In the genomic region with DNA sequence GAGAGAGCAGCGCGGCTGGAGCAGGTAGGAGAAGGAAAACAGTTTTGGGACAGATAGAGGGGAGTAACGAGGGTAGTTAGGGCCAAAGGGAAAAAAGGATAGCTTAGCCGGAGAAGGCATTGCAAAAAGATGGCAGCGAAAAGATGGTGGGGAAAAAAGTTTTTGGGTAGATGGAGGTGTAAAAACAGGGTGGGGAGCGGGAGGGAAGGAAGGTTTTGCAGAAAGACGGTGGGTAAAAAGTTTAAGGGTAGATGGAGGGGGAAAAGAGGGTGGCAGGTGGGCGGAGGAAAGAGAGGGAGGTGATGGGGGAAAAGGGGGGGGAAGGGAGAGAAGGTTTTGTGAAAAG, we compare ENCODE assay signal across 7 cellular contexts.
A peak's percentile ranks its signal among the peaks of the same experiment; 100 is the strongest.
DNase-seq lines count a peak whose midpoint lies in the region; FAIRE-seq and TF ChIP-seq lines count a peak whose summit lies in the region.
"Not testable (repeated sequence)": the region's sequence is repeated elsewhere in the genome, so short reads cannot be mapped to it uniquely, and the experiment has no call there.

No MANE protein-coding gene starts in this region.

- not testable (repeated sequence) for H3F3A ChIP-seq in neural cell (ENCODE audit: insufficient read depth, low read length, poor library complexity, severe bottlenecking)

- peak overlapping the region; percentile 73; the same call in 1 of the 2 replicates for H4K8ac ChIP-seq in H1 (ENCODE audit: extremely low read depth, insufficient read depth, low read length)
- H4K8ac ChIP-seq in trophoblast cell (ENCODE audit: low read depth, low read length), result not testable (repeated sequence)

- not testable (repeated sequence) for H2AFZ ChIP-seq in H1 (ENCODE audit: low read length); neural cell (ENCODE audit: low read depth, low read length); trophoblast cell (ENCODE audit: insufficient read depth, low read length, poor library complexity)

- H3K4me3 ChIP-seq in H7 (ENCODE audit: insufficient read depth, low read depth, low read length) (peak overlapping the region; percentile 52), MG63 (peak overlapping the region; percentile 44), H1 (ENCODE audit: extremely low read depth in 1 of 4, insufficient read depth in 2 of 4, low read depth in 3 of 4, low read length in 4 of 4) (peak overlapping the region; percentile 77 to 89 (median 80)), iPS DF 6.9 (ENCODE audit: low read length) (peak overlapping the region; percentile 99; the same call in 1 of the 2 replicates), iPS-20b (ENCODE audit: low read length) (peak overlapping the region; percentile 65), neural cell (ENCODE audit: low read length) (peak overlapping the region; percentile 65), trophoblast cell (ENCODE audit: low read depth, low read length) (peak overlapping the region; percentile 68)

- H3K27ac ChIP-seq in H1 (ENCODE audit: low read depth, low read length) (peak overlapping the region; percentile 81; the same call in 1 of the 2 replicates), neural cell (ENCODE audit: low read length) (peak overlapping the region; percentile 73)
- not testable (repeated sequence) for H3K27ac ChIP-seq in iPS DF 6.9 (ENCODE audit: low read length); iPS-20b (ENCODE audit: low read length); trophoblast cell (ENCODE audit: low read depth, low read length)

- H3K79me2 ChIP-seq in H1 (ENCODE audit: control insufficient read depth in 1 of 2, insufficient read depth in 2 of 2, low read length in 2 of 2), result peaks cover 5 to 39% of the 10 kb centered on the region in 2 experiments; a peak in 3 of 4 replicates
- peaks cover 25% of the 10 kb centered on the region for H3K79me2 ChIP-seq in neural cell (replicated peaks; ENCODE audit: insufficient read depth, low read length)
- not testable (repeated sequence) for H3K79me2 ChIP-seq in trophoblast cell (ENCODE audit: control insufficient read depth, insufficient read depth, low read length, poor library complexity)

- not testable (repeated sequence) for H3K56ac ChIP-seq in H1 (replicated peaks; ENCODE audit: insufficient read length, low read depth, low read length)

- H3K18ac ChIP-seq in H1 (ENCODE audit: extremely low read depth, low read length), result peak overlapping the region; percentile 44; the same call in 1 of the 2 replicates
- not testable (repeated sequence) for H3K18ac ChIP-seq in trophoblast cell (ENCODE audit: low read length)

- H2BK20ac ChIP-seq in H1 (ENCODE audit: low read length), result not testable (repeated sequence)

- POLR2A ChIA-PET in H1 (lab: Charles Lee; ENCODE audit: partially characterized antibody), result interaction anchor here (0.8 to 2.6 kb wide), 11 partner anchors 9 to 129 kb away, joined by 3 to 26 read pairs (median 4); no protein-coding TSS in a partner anchor

- H3K23me2 ChIP-seq in H1 (ENCODE audit: low read depth, low read length), result not testable (repeated sequence)

- not testable (repeated sequence) for TF ChIP-seq EP300 in H1 (IDR thresholded peaks at IDR 0.05; ENCODE audit: borderline replicate concordance in 1 of 2, low read depth in 2 of 2, low read length in 2 of 2); neural cell (conservative IDR thresholded peaks at IDR 0.05; ENCODE audit: poor library complexity, severe bottlenecking)

- not testable (repeated sequence) for H3K9me3 ChIP-seq in MG63; H1 (ENCODE audit: insufficient read depth in 2 of 2, low read depth in 1 of 2, low read length in 1 of 2); iPS DF 6.9 (ENCODE audit: control insufficient read depth, insufficient read depth, low read length); iPS-20b (ENCODE audit: insufficient read depth, low read depth, low read length); neural cell (ENCODE audit: low read length); trophoblast cell (ENCODE audit: insufficient read depth, low read depth, low read length)

- H3K14ac ChIP-seq in H1 (ENCODE audit: insufficient read length); trophoblast cell (ENCODE audit: low read length): not testable (repeated sequence)

- FAIRE-seq in H1 (lab: Jason Lieb, UNC), result not testable (repeated sequence)

- not testable (repeated sequence) for H2BK120ac ChIP-seq in H1 (replicated peaks; ENCODE audit: low read depth, low read length); trophoblast cell (ENCODE audit: insufficient read depth, low read length, poor library complexity)

- not testable (repeated sequence) for H3K4ac ChIP-seq in H1 (replicated peaks; ENCODE audit: insufficient read length, low read depth, low read length); trophoblast cell (ENCODE audit: low read depth, low read length)

- CTCF ChIA-PET in H1 (lab: Charles Lee; ENCODE audit: partially characterized antibody), result interaction anchor here (0.6 kb wide), 1 partner anchor 16 kb away, joined by 3 read pairs; no protein-coding TSS in a partner anchor

- H3K9ac ChIP-seq in H1 (replicated peaks in 1 of 4; ENCODE audit: extremely low read depth in 1 of 4, low read depth in 3 of 4, low read length in 3 of 4), result peak overlapping the region; percentile 73 to 86 (median 76)
- peak overlapping the region; percentile 67; the same call in 1 of the 2 replicates for H3K9ac ChIP-seq in iPS-20b (ENCODE audit: low read depth, low read length)
- H3K9ac ChIP-seq in neural cell (ENCODE audit: low read length), result peak overlapping the region; percentile 53
- H3K9ac ChIP-seq in trophoblast cell (ENCODE audit: low read length), result not testable (repeated sequence)

- H4K91ac ChIP-seq in H1 (replicated peaks; ENCODE audit: insufficient read length, low read length); trophoblast cell (ENCODE audit: low read depth, low read length): not testable (repeated sequence)

- not testable (repeated sequence) for H2AK5ac ChIP-seq in H1 (ENCODE audit: low read depth, low read length); trophoblast cell (ENCODE audit: low read length)

- H3K23ac ChIP-seq in H1 (ENCODE audit: insufficient read length); trophoblast cell (ENCODE audit: low read length): not testable (repeated sequence)

- not testable (repeated sequence) for H3K9me2 ChIP-seq in neural cell (ENCODE audit: insufficient read depth, low read length)

- not testable (repeated sequence) for H4K20me1 ChIP-seq in H1 (replicated peaks in 1 of 2; ENCODE audit: control insufficient read depth in 1 of 2, insufficient read depth in 2 of 2, low read length in 2 of 2); neural cell (ENCODE audit: insufficient read depth)

- not testable (repeated sequence) for H4K12ac ChIP-seq in trophoblast cell (ENCODE audit: low read depth, low read length)

- not testable (repeated sequence) for H2BK12ac ChIP-seq in H1 (ENCODE audit: low read depth, low read length); trophoblast cell (ENCODE audit: low read length)

- WGBS in H1 (ENCODE audit: extremely low coverage in 1 of 2, insufficient coverage in 1 of 2, insufficient read length in 1 of 2, insufficient replicate concordance in 2 of 2, low coverage in 1 of 2, low lambda C conversion rate in 2 of 2, missing lambda C conversion rate in 1 of 2), 2 experiments, result 1 to 100% methylated on average over 1 to 6 of the region's 8 CpGs
- 100% methylated on average over 1 of the region's 8 CpGs for WGBS in iPS DF 6.9 (ENCODE audit: insufficient coverage, insufficient read length)
- WGBS in trophoblast cell (ENCODE audit: extremely low coverage, insufficient coverage, insufficient read length), result 100% methylated on average over 1 of the region's 8 CpGs

- not testable (repeated sequence) for DNase-seq in H7; MG63; H1 (ENCODE audit: low read depth in 1 of 2, low spot score in 2 of 2); iPS DF 6.9 (ENCODE audit: low read depth, low spot score); trophoblast cell

- TF ChIP-seq POLR2A in H1 (IDR thresholded peaks at IDR 0.05; ENCODE audit: control extremely low read depth in 1 of 2, low read depth in 2 of 2, low read length in 2 of 2), result not testable (repeated sequence)

- H3K27me3 ChIP-seq in H7 (ENCODE audit: control insufficient read depth, insufficient read depth, low read length); MG63; H1 (replicated peaks in 1 of 4; ENCODE audit: control insufficient read depth in 3 of 4, extremely low read depth in 1 of 4, insufficient read depth in 3 of 4, low read length in 3 of 4); iPS DF 6.9 (ENCODE audit: control insufficient read depth, insufficient read depth, low read length); iPS-20b (ENCODE audit: insufficient read depth, low read length); neural cell (ENCODE audit: insufficient read depth, low read depth, low read length); trophoblast cell (ENCODE audit: insufficient read depth, low read length): not testable (repeated sequence)

- TF ChIP-seq CTCF in H1 (IDR thresholded peaks at IDR 0.05; ENCODE audit: control extremely low read depth in 1 of 3, insufficient read depth in 1 of 3, low read depth in 1 of 3, low read length in 3 of 3); neural cell (IDR thresholded peaks at IDR 0.05; ENCODE audit: poor library complexity, severe bottlenecking): not testable (repeated sequence)

- H4K5ac ChIP-seq in H1 (ENCODE audit: insufficient read length, low read depth, low read length), result not testable (repeated sequence)

- TF ChIP-seq RAD21 in H1 (IDR thresholded peaks at IDR 0.05 in 1 of 2, conservative IDR thresholded peaks at IDR 0.05 in 1 of 2; ENCODE audit: low read depth in 2 of 2, low read length in 2 of 2); neural cell (conservative IDR thresholded peaks at IDR 0.05): not testable (repeated sequence)

- not testable (repeated sequence) for H2BK15ac ChIP-seq in H1 (ENCODE audit: low read length)

- not testable (repeated sequence) for H3K79me1 ChIP-seq in H1 (ENCODE audit: low read depth, low read length); trophoblast cell (ENCODE audit: low read length)

- H3K4me2 ChIP-seq in H1 (ENCODE audit: insufficient read depth in 1 of 2, low read depth in 2 of 2, low read length in 2 of 2) (peak overlapping the region in 1 of 2 experiments; percentile 14; a peak in 3 of 4 replicates), trophoblast cell (ENCODE audit: low read length) (peak overlapping the region; percentile 83)
- H3K4me2 ChIP-seq in neural cell (ENCODE audit: low read length), result not testable (repeated sequence)

- H3K4me1 ChIP-seq in H1 (replicated peaks in 1 of 4; ENCODE audit: control insufficient read depth in 3 of 4, insufficient read depth in 4 of 4, low read length in 3 of 4); iPS DF 6.9 (ENCODE audit: control insufficient read depth, insufficient read depth, low read length); iPS-20b (ENCODE audit: insufficient read depth, low read length); trophoblast cell (ENCODE audit: control insufficient read depth in 1 of 2, insufficient read depth in 2 of 2, low read length in 2 of 2): not testable (repeated sequence)

- not testable (repeated sequence) for H3K36me3 ChIP-seq in H7 (replicated peaks; ENCODE audit: control insufficient read depth, insufficient read depth, low read length); MG63; H1 (ENCODE audit: control insufficient read depth in 2 of 4, insufficient read depth in 4 of 4, low read length in 3 of 4); iPS DF 6.9 (ENCODE audit: control insufficient read depth, insufficient read depth, low read length); iPS-20b (ENCODE audit: insufficient read depth, low read depth, low read length); neural cell (ENCODE audit: insufficient read depth, low read length); trophoblast cell (ENCODE audit: control insufficient read depth in 1 of 2, insufficient read depth in 2 of 2, low read length in 2 of 2)

- not testable (repeated sequence) for H2BK5ac ChIP-seq in H1 (ENCODE audit: low read depth, low read length); trophoblast cell (ENCODE audit: low read depth, low read length, poor library complexity)

Comparison
In these comparisons a context has a peak if more than half of its experiments do, and no peak if none do; other contexts are left out.
1. H3K4me3 ChIP-seq: peak in every context shown above with its lines; median percentile 99 in iPS DF 6.9; 80 in H1; 68 in trophoblast cell; 65 in iPS-20b; 65 in neural cell; 52 in H7; 44 in MG63.